Comparison of ENCODE assay signal across 8 cellular contexts in the genomic region with DNA sequence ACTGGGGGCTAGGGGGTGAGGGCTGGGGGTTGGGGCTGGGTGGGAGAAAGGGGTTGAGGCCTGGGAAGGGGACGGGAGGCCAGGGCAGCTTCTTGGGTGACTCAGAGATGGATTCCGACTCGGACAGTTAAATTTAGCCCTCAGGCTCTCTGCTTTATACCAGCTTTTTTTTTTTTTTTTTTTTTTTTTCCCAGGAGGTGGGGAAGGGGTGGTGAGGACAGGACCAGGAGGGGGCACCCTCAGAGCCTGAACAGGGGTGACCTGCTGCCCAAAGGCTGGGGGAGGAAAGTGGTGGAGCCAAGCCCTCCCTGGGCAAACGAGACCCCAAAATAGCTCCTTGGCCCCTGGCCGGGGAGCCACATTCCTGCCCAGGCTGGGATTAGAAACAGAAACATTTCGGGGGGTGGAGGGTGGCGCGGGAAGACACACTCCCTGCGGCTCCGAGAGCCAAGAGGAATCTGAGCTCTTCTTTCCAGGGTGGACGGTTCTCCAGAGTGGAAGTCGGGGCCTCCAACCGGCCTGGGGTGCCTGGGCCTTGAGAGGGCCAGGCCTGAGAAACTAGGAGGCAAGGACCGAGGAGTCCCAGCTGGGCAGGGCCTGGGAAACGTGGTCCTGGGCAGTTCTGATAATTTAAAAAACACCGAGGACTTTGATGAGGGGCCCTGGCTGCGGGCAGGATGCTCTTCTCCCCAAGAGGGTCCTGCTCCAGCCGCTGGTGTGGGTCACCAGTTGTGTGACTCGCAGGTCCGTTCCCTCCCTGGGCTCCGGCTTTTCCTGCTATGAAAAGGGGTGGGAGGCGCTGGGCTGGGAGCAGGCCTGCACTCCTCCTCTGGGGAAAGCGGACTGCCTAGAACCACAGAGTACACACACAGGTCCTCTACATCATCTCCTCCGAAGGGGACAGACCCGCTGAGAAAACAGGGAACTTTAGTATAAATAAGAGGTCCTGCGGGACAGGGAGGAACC. TPM values are rescaled to one million over a fixed set of nuclear protein-coding genes. Genes with fewer than 3 reads are reported as not detected.
DNase-seq lines count a peak whose midpoint lies in the region; ATAC-seq and TF ChIP-seq lines count a peak whose summit lies in the region.

No MANE protein-coding gene starts in this region.

- peak; percentile 26 for TF ChIP-seq POLR2A in transverse colon (IDR thresholded peaks at IDR 0.05)

- DNase-seq in left lung, result no peak
- DNase-seq in transverse colon, result peak; percentile 52
- DNase-seq in NOMO-1 (lab: John Stamatoyannopoulos, UW; ENCODE audit: unreplicated experiment in 2 of 2), result no peak
- no peak for DNase-seq in AML-193 (lab: John Stamatoyannopoulos, UW)
- DNase-seq in NCI-H446 (lab: John Stamatoyannopoulos, UW), result no peak
- DNase-seq in left lobe of liver (ENCODE audit: low spot score), result no peak

- intact Hi-C loops in left lung (cut with DNase I), result no loop called here
- intact Hi-C loops in transverse colon (cut with DNase I; ENCODE audit: low total_unique reads), result no loop called here

- WGBS in transverse colon (ENCODE audit: low coverage in 1 of 2), 2 donors, result 40 to 73% methylated on average over 4 to 26 of the region's 26 CpGs

- TF ChIP-seq CTCF in left lung (IDR thresholded peaks at IDR 0.05), result no peak
- TF ChIP-seq CTCF in transverse colon (IDR thresholded peaks at IDR 0.05), result no peak

- ATAC-seq in left lung (no peak), left lobe of liver (no peak)

- H3K27me3 ChIP-seq in HUES48 (ENCODE audit: control insufficient read depth, insufficient read depth, low read length), result peaks cover 14% of the 10 kb centered on the region; the same call in 1 of the 2 replicates
- peaks cover 0 to 100% of the 10 kb centered on the region in 2 donors for H3K27me3 ChIP-seq in left lung
- H3K27me3 ChIP-seq in transverse colon, result no peaks in the 10 kb centered on the region

- H3K27ac ChIP-seq in HUES48 (ENCODE audit: low read depth, low read length), result peak overlapping the region; percentile 59
- peak overlapping the region; percentile 69 for H3K27ac ChIP-seq in cingulate gyrus (ENCODE audit: low read depth, low read length)
- H3K27ac ChIP-seq in left lung, result peak overlapping the region; percentile 48 to 65
- peak overlapping the region; percentile 81 to 97 (median 88) for H3K27ac ChIP-seq in transverse colon

- H3K9me3 ChIP-seq in HUES48 (ENCODE audit: control insufficient read depth, insufficient read depth, low read length) (no peaks in the 10 kb centered on the region), left lung (no peaks in the 10 kb centered on the region), transverse colon (no peaks in the 10 kb centered on the region)

- H3K36me3 ChIP-seq in HUES48 (ENCODE audit: control insufficient read depth, insufficient read depth, low read length), result peaks cover 27% of the 10 kb centered on the region
- peaks cover 0 to 31% of the 10 kb centered on the region in 2 donors for H3K36me3 ChIP-seq in left lung
- peaks cover 0 to 13% (median 4%) of the 10 kb centered on the region in 4 donors for H3K36me3 ChIP-seq in transverse colon

- peaks cover 22% of the 10 kb centered on the region for H3K4me1 ChIP-seq in HUES48 (ENCODE audit: control insufficient read depth, insufficient read depth, low read length)
- H3K4me1 ChIP-seq in left lung, result peaks cover 11 to 42% of the 10 kb centered on the region in 2 donors
- peaks cover 12 to 55% (median 49%) of the 10 kb centered on the region in 4 donors for H3K4me1 ChIP-seq in transverse colon

- H3K9ac ChIP-seq in HUES48 (ENCODE audit: low read depth, low read length), result no peak overlapping the region

- H3K4me3 ChIP-seq in HUES48 (ENCODE audit: low read depth, low read length) (no peak overlapping the region), left lung (no peak overlapping the region), transverse colon (peak overlapping the region in 3 of 4 donors; percentile 38 to 53 (median 42))

- no peak for TF ChIP-seq EP300 in transverse colon (IDR thresholded peaks at IDR 0.05; ENCODE audit: low read depth)

- in situ Hi-C loops in transverse colon (cut with MboI; ENCODE audit: low pct_ligation_motif_present in 1 of 4, low pct_unique_long_range_greater_than_20kb in 1 of 4, low sequenced_read_pairs in 3 of 4), result no loop called here

RNA-seq across cellular contexts. Expression of gene DMPK, which starts 0.8 kb away (rescaled TPM):
- total RNA-seq in left lung, result 10 to 100 TPM; 44.6 to 50.0 TPM
- total RNA-seq in transverse colon, result 100 to 1,000 TPM in 2 of 4 donors, 10 to 100 TPM in 2; 19.1 to 237 (median 69.2) TPM
- 7.8 TPM for total RNA-seq in left lobe of liver

RNA-seq across cellular contexts. Expression of gene DMWD, which starts 9.5 kb away (rescaled TPM):
- total RNA-seq in left lung, result 10 to 100 TPM; 49.0 to 49.3 TPM
- 10 to 100 TPM; 26.8 to 72.9 (median 54.8) TPM for total RNA-seq in transverse colon
- 13.9 TPM for total RNA-seq in left lobe of liver

RNA-seq across cellular contexts. Expression of gene SIX5, which starts 14.1 kb away (rescaled TPM):
- total RNA-seq in left lung (10 to 100 TPM; 14.0 to 21.7 TPM), transverse colon (10 to 100 TPM in 2 of 4 donors, 1 to 10 TPM in 2; 6.7 to 40.4 (median 9.7) TPM), left lobe of liver (12.1 TPM)

RNA-seq across cellular contexts. Expression of gene RSPH6A, which starts 32.0 kb away (rescaled TPM):
- total RNA-seq in left lung, result under 1 TPM in 1 of 2 donors, not detected in 1; 0.13 TPM
- total RNA-seq in transverse colon, result 1 to 10 TPM in 1 of 4 donors, not detected in 3; 1.1 TPM
- total RNA-seq in left lobe of liver, result not detected

RNA-seq across cellular contexts. Expression of gene MEIOSIN, which starts 49.9 kb away (rescaled TPM):
- not detected for total RNA-seq in left lung
- not detected for total RNA-seq in transverse colon
- total RNA-seq in left lobe of liver, result not detected

Comparison
In these comparisons a context has a peak if more than half of its experiments do, and no peak if none do; other contexts are left out.
1. H3K4me3 ChIP-seq: peak in transverse colon (3 of 4); none in HUES48 (single experiment) and left lung (0 of 2).
2. Peak in every context shown above with its lines, with median percentiles within 50 percentile points of each other: H3K27ac ChIP-seq.